In the genomic region with DNA sequence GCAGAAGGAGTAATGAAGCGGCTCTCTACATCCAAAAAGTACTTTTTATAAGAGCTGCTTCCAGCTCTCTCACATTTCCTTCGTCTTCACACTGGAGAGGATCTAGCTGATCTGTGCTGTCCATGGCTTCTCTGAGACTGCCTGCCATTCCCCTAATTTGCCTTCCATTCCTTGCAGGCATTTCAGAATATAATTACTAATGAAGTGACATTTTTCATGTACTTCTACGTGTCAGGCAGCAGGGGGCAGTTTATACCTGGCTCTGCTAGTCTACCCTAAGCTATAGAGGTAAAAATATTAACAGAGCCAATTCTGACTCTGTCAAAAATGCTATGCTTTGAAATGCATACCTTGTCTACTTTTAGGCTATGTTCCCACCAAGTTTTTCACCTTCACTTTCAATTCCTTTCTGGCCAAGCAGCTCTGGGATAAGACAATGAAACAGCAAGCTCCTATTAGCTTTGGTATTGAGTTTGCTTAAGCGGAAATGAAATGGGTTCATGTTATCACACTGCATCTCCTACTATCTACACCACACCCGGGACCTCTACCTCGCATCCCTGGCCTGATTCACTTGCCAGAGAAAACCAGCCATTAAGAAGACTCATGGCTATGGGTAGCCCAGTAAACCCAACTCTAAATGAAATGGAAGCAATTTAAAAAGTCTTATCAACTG, we compare ENCODE assay signal across 8 cellular contexts.
DNase-seq lines count a peak whose midpoint lies in the region; ATAC-seq and TF ChIP-seq lines count a peak whose summit lies in the region.

No MANE protein-coding gene starts in this region.

- no peaks in the 10 kb centered on the region for H3K27me3 ChIP-seq in osteoblast (ENCODE audit: insufficient read depth, low read length)

- no peak overlapping the region for H2AFZ ChIP-seq in osteoblast (ENCODE audit: low read length)

- H3K79me2 ChIP-seq in osteoblast (ENCODE audit: insufficient read depth, low read length): no peaks in the 10 kb centered on the region

- no peak for TF ChIP-seq POLR2A in lower leg skin (IDR thresholded peaks at IDR 0.05)

- no peaks in the 10 kb centered on the region for H3K9me3 ChIP-seq in osteoblast (ENCODE audit: low read depth, low read length)

- H3K36me3 ChIP-seq in osteoblast (ENCODE audit: insufficient read depth, low read length): no peaks in the 10 kb centered on the region

- H3K27ac ChIP-seq in osteoblast (ENCODE audit: low read depth, low read length): no peak overlapping the region

- H3K4me3 ChIP-seq in osteoblast (ENCODE audit: insufficient read depth, low read length): no peak overlapping the region
- H3K4me3 ChIP-seq in lower leg skin (ENCODE audit: low read depth, poor library complexity, severe bottlenecking): no peak overlapping the region

- peak; percentile 94 for TF ChIP-seq RAD21 in Ishikawa (IDR thresholded peaks at IDR 0.05; ENCODE audit: low read depth)

- WGBS in lower leg skin, 2 donors: 51 to 62% methylated on average over 6 of the region's 6 CpGs

- DNase-seq in NCI-H510A treated with DMSO at 0.1 percent for 48 hours (lab: John Stamatoyannopoulos, UW): peak; percentile 92
- no peak for DNase-seq in NCI-H510A (lab: John Stamatoyannopoulos, UW)
- DNase-seq in SHP77 (lab: John Stamatoyannopoulos, UW): peak; percentile 8 to 28
- peak; percentile 41 for DNase-seq in fibroblast of gingiva (ENCODE audit: low read depth)
- peak; percentile 88 for DNase-seq in osteoblast (ENCODE audit: insufficient read length, low spot score, missing footprints)
- no peak for DNase-seq in lower leg skin (ENCODE audit: low spot score in 2 of 2)

- no peak overlapping the region for H3K4me2 ChIP-seq in osteoblast (ENCODE audit: insufficient read depth, low read length)

- no peak for TF ChIP-seq EP300 in Ishikawa (IDR thresholded peaks at IDR 0.05; ENCODE audit: borderline replicate concordance)

- intact Hi-C loops in lower leg skin (cut with DNase I; ENCODE audit: low total_unique reads): loop anchor here (5.0 to 10.0 kb wide), 3 partner anchors 107 to 283 kb away; a partner anchor contains a TSS

- no peaks in the 10 kb centered on the region for H4K20me1 ChIP-seq in osteoblast (ENCODE audit: insufficient read depth, low read length)

- TF ChIP-seq CTCF in osteoblast (IDR thresholded peaks at IDR 0.05; ENCODE audit: extremely low read depth, low read depth, low read length) (peak; percentile 75), lower leg skin (IDR thresholded peaks at IDR 0.05) (no peak)

- peaks cover 1% of the 10 kb centered on the region for H3K4me1 ChIP-seq in osteoblast (ENCODE audit: insufficient read depth, low read length)

- ATAC-seq in GM21423 (IDR thresholded peaks at IDR 0.05; ENCODE audit: unreplicated experiment): peak; percentile 76

TF ChIP-seq in Ishikawa, 13 proteins besides CTCF, POLR2A, EP300 and RAD21:
- peak; percentile 65 for TF ChIP-seq TEAD4 (IDR thresholded peaks at IDR 0.05)
- no peak for TF ChIP-seq ZBTB7A (IDR thresholded peaks at IDR 0.05; ENCODE audit: low read depth)

Comparison
In these comparisons a context has a peak if more than half of its experiments do, and no peak if none do; other contexts are left out.
1. DNase-seq: peak in NCI-H510A treated with DMSO at 0.1 percent for 48 hours (single experiment), SHP77 (2 of 2), fibroblast of gingiva (single experiment) and osteoblast (single experiment); none in NCI-H510A (single experiment) and lower leg skin (0 of 2).